Comparison of ENCODE assay signal across 16 cellular contexts in the genomic region with DNA sequence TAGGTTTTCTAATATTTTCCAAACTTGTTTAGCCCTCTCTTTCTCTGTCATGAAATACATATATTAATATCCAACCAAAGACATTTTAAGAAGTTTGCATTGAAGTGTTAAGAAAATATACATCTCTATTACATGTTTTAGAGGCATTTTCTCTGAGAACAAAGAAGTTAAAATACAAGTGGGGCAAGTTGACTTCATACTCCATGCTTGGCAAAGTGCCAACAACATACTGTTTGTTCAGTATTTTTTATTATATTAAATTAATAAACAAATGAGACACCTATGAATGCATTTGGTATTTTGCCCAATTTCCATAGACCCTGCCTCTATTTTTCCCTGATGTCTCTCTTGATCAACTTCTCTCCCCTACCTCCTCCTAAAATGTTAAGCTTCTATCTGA.
DNase-seq lines count a peak whose midpoint lies in the region; ATAC-seq, FAIRE-seq and TF ChIP-seq lines count a peak whose summit lies in the region.
"Had no signal": no experiment of that assay in that cellular context is flagged by ENCODE, and none has a peak within 500 bp of the region (broad histone marks: within the 10 kb centered on the region; RNA-seq: fewer than 3 reads in every experiment).

No MANE protein-coding gene starts in this region.

- DNase-seq in HepG2 (ENCODE audit: low spot score) (no peak), right lobe of liver (no peak), NCI-H1105 (lab: John Stamatoyannopoulos, UW) (peak; percentile 13), K562 (ENCODE audit: extremely low read depth in 1 of 4, low spot score in 3 of 4) (no peak), upper lobe of right lung (no peak), NCI-H526 (lab: John Stamatoyannopoulos, UW) (no peak)
- DNase-seq: ACHN; CD4-positive, CD25-positive, alpha-beta regulatory T cell; DND-41; GDM1; Kasumi-1; KBM-7 had no signal

- TF ChIP-seq POLR2A in HepG2 (IDR thresholded peaks at IDR 0.05; ENCODE audit: insufficient read depth in 1 of 2, low read depth in 2 of 2, low read length in 2 of 2), result no peak
- no peak for TF ChIP-seq POLR2A in right lobe of liver (IDR thresholded peaks at IDR 0.05)
- no peak for TF ChIP-seq POLR2A in K562 (conservative IDR thresholded peaks at IDR 0.05)

- no peaks in the 10 kb centered on the region for H3K9me1 ChIP-seq in K562 (ENCODE audit: control insufficient read depth, insufficient read depth, low read length)

- TF ChIP-seq RAD21 in HepG2 (CRISPR knock-in tag; IDR thresholded peaks at IDR 0.05), result no peak
- TF ChIP-seq RAD21 in K562 (CRISPR knock-in tag; conservative IDR thresholded peaks at IDR 0.05 in 1 of 2, IDR thresholded peaks at IDR 0.05 in 1 of 2), result no peak

- H4K20me1 ChIP-seq in HepG2 (ENCODE audit: insufficient read depth, low read length) (no peaks in the 10 kb centered on the region), K562 (replicated peaks; ENCODE audit: control insufficient read depth, insufficient read depth, low read length) (no peaks in the 10 kb centered on the region)
- H4K20me1 ChIP-seq: BLaER1 treated with 17β-estradiol and CSF1 and Interleukin-3, amounts not matched to agents 10 nM and 100 nM had no signal

- no peak overlapping the region for H3K27ac ChIP-seq in HepG2 (ENCODE audit: extremely low read length, insufficient read depth, low read length)
- H3K27ac ChIP-seq in right lobe of liver, result no peak overlapping the region
- no peak overlapping the region for H3K27ac ChIP-seq in K562 (ENCODE audit: extremely low read depth, low read depth, low read length)
- no peak overlapping the region for H3K27ac ChIP-seq in upper lobe of right lung
- H3K27ac ChIP-seq: BLaER1 treated with 17β-estradiol and CSF1 and Interleukin-3, amounts not matched to agents 10 nM and 100 nM had no signal

- CTCF ChIA-PET in HepG2 (lab: Yijun Ruan, JAX; ENCODE audit: low intra/inter-chr PET ratio, low total read pairs) (no interaction called here), K562 (lab: Yijun Ruan, JAX; ENCODE audit: low intra/inter-chr PET ratio) (no interaction called here)

- no peaks in the 10 kb centered on the region; a peak in 1 of 5 replicates for H3K27me3 ChIP-seq in HepG2 (ENCODE audit: control insufficient read depth in 1 of 2, insufficient read depth in 2 of 2, low read length in 2 of 2)
- H3K27me3 ChIP-seq in right lobe of liver, result no peaks in the 10 kb centered on the region
- H3K27me3 ChIP-seq in K562 (ENCODE audit: control insufficient read depth in 2 of 2, insufficient read depth in 2 of 2, low read length in 2 of 2), result no peaks in the 10 kb centered on the region
- H3K27me3 ChIP-seq in upper lobe of right lung, result no peaks in the 10 kb centered on the region
- H3K27me3 ChIP-seq: BLaER1 treated with 17β-estradiol and CSF1 and Interleukin-3, amounts not matched to agents 10 nM and 100 nM had no signal

- no peak for FAIRE-seq in HepG2 (lab: Jason Lieb, UNC)
- no peak for FAIRE-seq in K562 (lab: Jason Lieb, UNC)
- FAIRE-seq: H54 had no signal

- TF ChIP-seq EP300 in HepG2 (IDR thresholded peaks at IDR 0.05; ENCODE audit: low read depth in 2 of 2, low read length in 2 of 2) (no peak), HepG2 (CRISPR knock-in tag; IDR thresholded peaks at IDR 0.05; ENCODE audit: borderline replicate concordance) (no peak), K562 (IDR thresholded peaks at IDR 0.05; ENCODE audit: low read length) (no peak)

- H2AFZ ChIP-seq in HepG2 (ENCODE audit: low read length), result no peak overlapping the region
- no peak overlapping the region for H2AFZ ChIP-seq in K562 (ENCODE audit: low read depth, low read length)

- intact Hi-C loops in HepG2 (cut with micrococcal nuclease; ENCODE audit: unreplicated experiment), result no loop called here
- intact Hi-C loops in right lobe of liver (cut with DNase I), result no loop called here
- intact Hi-C loops in K562 (cut with micrococcal nuclease), result no loop called here
- intact Hi-C loops in upper lobe of right lung (cut with DNase I), result no loop called here

- POLR2A ChIA-PET in HepG2 (lab: Yijun Ruan, JAX), result no interaction called here
- POLR2A ChIA-PET in K562 (lab: Yijun Ruan, JAX), result interaction anchor here (0.6 kb wide), 1 partner anchor 228 kb away, joined by 3 read pairs; no protein-coding TSS in a partner anchor

- BruUV-seq in HepG2 (replicated peaks; lab: Mats Ljungman, UMichigan) (no TSS peak), K562 (replicated peaks; lab: Mats Ljungman, UMichigan) (no TSS peak)

- H3K36me3 ChIP-seq in HepG2 (replicated peaks in 1 of 2; ENCODE audit: control insufficient read depth in 1 of 2, insufficient read depth in 2 of 2, low read length in 2 of 2) (no peaks in the 10 kb centered on the region), right lobe of liver (no peaks in the 10 kb centered on the region), K562 (ENCODE audit: control insufficient read depth, insufficient read depth, low read length) (no peaks in the 10 kb centered on the region), upper lobe of right lung (no peaks in the 10 kb centered on the region)
- H3K36me3 ChIP-seq: BLaER1 treated with 17β-estradiol and CSF1 and Interleukin-3, amounts not matched to agents 10 nM and 100 nM had no signal

- H3K4me1 ChIP-seq in HepG2 (ENCODE audit: insufficient read depth, low read length) (no peaks in the 10 kb centered on the region), right lobe of liver (no peaks in the 10 kb centered on the region), K562 (replicated peaks in 1 of 2; ENCODE audit: control insufficient read depth in 2 of 2, insufficient read depth in 2 of 2, low read length in 2 of 2) (no peaks in the 10 kb centered on the region), upper lobe of right lung (no peaks in the 10 kb centered on the region)

- ATAC-seq in HepG2 (no peak), right lobe of liver (no peak), K562 (no peak), HG02610 (IDR thresholded peaks at IDR 0.05; ENCODE audit: unreplicated experiment) (no peak), upper lobe of right lung (no peak)
- ATAC-seq: HCT116 had no signal

- no peak overlapping the region for H3K4me3 ChIP-seq in HepG2 (replicated peaks in 1 of 3; ENCODE audit: insufficient read depth in 1 of 3, low read depth in 2 of 3, low read length in 3 of 3)
- no peak overlapping the region for H3K4me3 ChIP-seq in right lobe of liver
- H3K4me3 ChIP-seq in K562, result no peak overlapping the region
- H3K4me3 ChIP-seq in upper lobe of right lung, result no peak overlapping the region
- H3K4me3 ChIP-seq: BLaER1 treated with 17β-estradiol and CSF1 and Interleukin-3, amounts not matched to agents 10 nM and 100 nM had no signal

- no peak overlapping the region for H3K9ac ChIP-seq in HepG2 (ENCODE audit: insufficient read depth, low read depth, low read length)
- no peak overlapping the region for H3K9ac ChIP-seq in K562 (ENCODE audit: insufficient read depth in 1 of 2, low read depth in 2 of 2, low read length in 2 of 2)
- H3K9ac ChIP-seq: BLaER1 treated with 17β-estradiol and CSF1 and Interleukin-3, amounts not matched to agents 10 nM and 100 nM had no signal

- H3K4me2 ChIP-seq in HepG2 (ENCODE audit: low read depth, low read length), result no peak overlapping the region
- H3K4me2 ChIP-seq in K562 (ENCODE audit: insufficient read depth, low read length), result no peak overlapping the region

- TF ChIP-seq CTCF in HepG2 (CRISPR knock-in tag; IDR thresholded peaks at IDR 0.05) (no peak), right lobe of liver (IDR thresholded peaks at IDR 0.05) (no peak), K562 (IDR thresholded peaks at IDR 0.05 in 2 of 3, conservative IDR thresholded peaks at IDR 0.05 in 1 of 3; ENCODE audit: insufficient read depth in 2 of 3, low read depth in 1 of 3, low read length in 3 of 3) (no peak), upper lobe of right lung (IDR thresholded peaks at IDR 0.05) (no peak)

- H3K79me2 ChIP-seq in HepG2 (ENCODE audit: insufficient read depth, low read length) (no peaks in the 10 kb centered on the region), K562 (ENCODE audit: control insufficient read depth, insufficient read depth, low read length) (no peaks in the 10 kb centered on the region)

- in situ Hi-C loops in HepG2 (cut with HindIII; ENCODE audit: extremely low pct_ligation_motif_present, low pct_unique_long_range_greater_than_20kb) (no loop called here), K562 (cut with MboI) (no loop called here)

- no peaks in the 10 kb centered on the region for H3K9me3 ChIP-seq in HepG2 (ENCODE audit: low read length)
- H3K9me3 ChIP-seq in right lobe of liver, result no peaks in the 10 kb centered on the region
- no peaks in the 10 kb centered on the region for H3K9me3 ChIP-seq in K562 (replicated peaks; ENCODE audit: control insufficient read depth, insufficient read depth, low read depth, low read length)
- no peaks in the 10 kb centered on the region for H3K9me3 ChIP-seq in upper lobe of right lung
- H3K9me3 ChIP-seq: BLaER1 treated with 17β-estradiol and CSF1 and Interleukin-3, amounts not matched to agents 10 nM and 100 nM had no signal

TF ChIP-seq in HepG2, 621 proteins besides CTCF, POLR2A, EP300 and RAD21 (continues in another document):
- TF ChIP-seq LCORL (IDR thresholded peaks at IDR 0.05) (peak; percentile 74), LCORL (CRISPR knock-in tag; IDR thresholded peaks at IDR 0.05) (no peak), ZNF513 (CRISPR knock-in tag; conservative IDR thresholded peaks at IDR 0.05) (no peak)

TF ChIP-seq in K562, 482 proteins besides CTCF, POLR2A, EP300 and RAD21:
- TF ChIP-seq NFIC (IDR thresholded peaks at IDR 0.05), result peak; percentile 89
- no peak for TF ChIP-seq CBX5 (IDR thresholded peaks at IDR 0.05; ENCODE audit: borderline replicate concordance, low read depth)
- TF ChIP-seq NFIX (CRISPR knock-in tag; IDR thresholded peaks at IDR 0.05; ENCODE audit: low read depth), result peak; percentile 90

Comparison
In these comparisons a context has a peak if more than half of its experiments do, and no peak if none do; other contexts are left out.
1. Of the 241 proteins assayed by ChIP-seq in both HepG2 and K562: peak only in HepG2: none; only in K562: NFIC; in both: none; in neither: 240.